Comparison of ENCODE assay signal across 15 cellular contexts in the genomic region with DNA sequence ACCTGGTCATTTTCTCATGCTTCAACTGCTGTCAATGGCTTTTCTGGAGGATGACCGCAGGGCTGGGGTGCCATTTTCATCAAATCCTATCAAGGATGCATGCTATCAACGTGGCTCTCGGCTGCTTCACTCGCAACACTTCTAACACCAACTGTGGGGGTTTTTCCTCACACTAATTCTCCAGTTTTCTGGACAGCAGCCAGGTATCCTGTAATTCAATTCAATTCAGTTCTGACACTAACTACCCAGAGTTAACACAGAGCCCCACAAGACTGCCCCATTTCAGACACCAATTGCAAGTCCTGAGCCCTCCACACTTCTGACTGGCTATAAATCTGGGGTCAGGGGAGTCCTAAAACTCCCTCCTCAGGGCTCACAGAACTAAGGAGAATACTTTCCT. TPM values are rescaled to one million over a fixed set of nuclear protein-coding genes. Genes with fewer than 3 reads are reported as not detected.
DNase-seq lines count a peak whose midpoint lies in the region; ATAC-seq, FAIRE-seq and TF ChIP-seq lines count a peak whose summit lies in the region.
"Had no signal": no experiment of that assay in that cellular context is flagged by ENCODE, and none has a peak within 500 bp of the region (broad histone marks: within the 10 kb centered on the region; RNA-seq: fewer than 3 reads in every experiment).

No MANE protein-coding gene starts in this region.

- ATAC-seq in HG03378 (IDR thresholded peaks at IDR 0.05; ENCODE audit: unreplicated experiment) = peak; percentile 12
- ATAC-seq in stimulated activated naive B cell treated with anti-CD40 and anti-IgM and Interleukin-4, amounts not matched to agents 10 μg/mL and 1 μg/mL and 100 μg/mL, for 72 hours (replicated peaks) = peak in 1 of 2 donors; percentile 10
- ATAC-seq in GM21576 (IDR thresholded peaks at IDR 0.05; ENCODE audit: unreplicated experiment) = no peak

- no peak overlapping the region for H3K27ac ChIP-seq in astrocyte (ENCODE audit: low read depth, low read length)
- H3K27ac ChIP-seq: GM23248 had no signal

- H3K27me3 ChIP-seq in astrocyte (ENCODE audit: insufficient read depth, low read length) = no peaks in the 10 kb centered on the region

- no peak overlapping the region for H3K9ac ChIP-seq in astrocyte (ENCODE audit: low read length)
- H3K9ac ChIP-seq: GM23248 had no signal

- no peaks in the 10 kb centered on the region for H3K36me3 ChIP-seq in astrocyte (ENCODE audit: insufficient read depth, low read length)

- H3K27ac Mint-ChIP-seq in astrocyte (ENCODE audit: unreplicated experiment) = peak overlapping the region; percentile 36
- peak overlapping the region; percentile 9 for H3K27ac Mint-ChIP-seq in stimulated activated naive B cell treated with anti-CD40 and anti-IgM and Interleukin-4, amounts not matched to agents 10 μg/mL and 1 μg/mL and 100 μg/mL, for 72 hours
- H3K27ac Mint-ChIP-seq in endothelial cell (ENCODE audit: unreplicated experiment) = no peak overlapping the region
- H3K27ac Mint-ChIP-seq: CD4-positive, CD25-positive, alpha-beta regulatory T cell had no signal

- H2AFZ ChIP-seq in astrocyte (ENCODE audit: low read depth, low read length) = no peak overlapping the region
- H2AFZ ChIP-seq: GM23248 had no signal

- no peak for FAIRE-seq in astrocyte (lab: Jason Lieb, UNC)

- H3K4me3 ChIP-seq in astrocyte (ENCODE audit: insufficient read depth, low read depth, low read length) = no peak overlapping the region
- H3K4me3 ChIP-seq: GM23248 had no signal

- H3K4me1 Mint-ChIP-seq in astrocyte (ENCODE audit: low read depth, unreplicated experiment) (peaks cover 15% of the 10 kb centered on the region), endothelial cell (ENCODE audit: unreplicated experiment) (peaks cover 26% of the 10 kb centered on the region)
- H3K4me1 Mint-ChIP-seq in stimulated activated naive B cell treated with anti-CD40 and anti-IgM and Interleukin-4, amounts not matched to agents 10 μg/mL and 1 μg/mL and 100 μg/mL, for 72 hours = peaks cover 35 to 47% of the 10 kb centered on the region in 2 donors

- H3K9me3 Mint-ChIP-seq in astrocyte (ENCODE audit: unreplicated experiment) = no peaks in the 10 kb centered on the region
- H3K9me3 Mint-ChIP-seq in stimulated activated naive B cell treated with anti-CD40 and anti-IgM and Interleukin-4, amounts not matched to agents 10 μg/mL and 1 μg/mL and 100 μg/mL, for 72 hours = no peaks in the 10 kb centered on the region
- no peaks in the 10 kb centered on the region for H3K9me3 Mint-ChIP-seq in endothelial cell (ENCODE audit: unreplicated experiment)
- H3K9me3 Mint-ChIP-seq: CD4-positive, CD25-positive, alpha-beta regulatory T cell had no signal

- no peaks in the 10 kb centered on the region for H3K9me3 ChIP-seq in astrocyte (ENCODE audit: insufficient read depth, low read depth, low read length)

- no peak for DNase-seq in astrocyte (ENCODE audit: low read depth)
- peak; percentile 40 for DNase-seq in left kidney (ENCODE audit: low read depth, low spot score)
- no peak for DNase-seq in stimulated activated naive B cell treated with anti-CD40 and anti-IgM and Interleukin-4, amounts not matched to agents 10 μg/mL and 1 μg/mL and 100 μg/mL, for 72 hours
- no peak for DNase-seq in LoVo (ENCODE audit: low spot score)
- DNase-seq in endothelial cell (ENCODE audit: low spot score) = no peak
- DNase-seq: ACHN; CD4-positive, CD25-positive, alpha-beta regulatory T cell; KBM-7; NCI-H1092; NCI-H2171; NCI-H510A treated with DMSO at 0.1 percent for 48 hours; PC-3 had no signal

- H3K27me3 Mint-ChIP-seq in astrocyte (ENCODE audit: low read depth, unreplicated experiment) = peaks cover 3% of the 10 kb centered on the region
- H3K27me3 Mint-ChIP-seq in stimulated activated naive B cell treated with anti-CD40 and anti-IgM and Interleukin-4, amounts not matched to agents 10 μg/mL and 1 μg/mL and 100 μg/mL, for 72 hours = no peaks in the 10 kb centered on the region
- H3K27me3 Mint-ChIP-seq in endothelial cell (ENCODE audit: unreplicated experiment) = peaks cover 2% of the 10 kb centered on the region

- no peaks in the 10 kb centered on the region for H3K36me3 Mint-ChIP-seq in astrocyte (ENCODE audit: low read depth, unreplicated experiment)
- H3K36me3 Mint-ChIP-seq in stimulated activated naive B cell treated with anti-CD40 and anti-IgM and Interleukin-4, amounts not matched to agents 10 μg/mL and 1 μg/mL and 100 μg/mL, for 72 hours = peaks cover 18 to 55% of the 10 kb centered on the region in 2 donors
- peaks cover 6% of the 10 kb centered on the region for H3K36me3 Mint-ChIP-seq in endothelial cell (ENCODE audit: low read depth, unreplicated experiment)
- H3K36me3 Mint-ChIP-seq: CD4-positive, CD25-positive, alpha-beta regulatory T cell had no signal

- H3K4me2 ChIP-seq in astrocyte (ENCODE audit: low read length) = no peak overlapping the region

- H3K79me2 ChIP-seq in astrocyte (ENCODE audit: insufficient read depth, low read length) = no peaks in the 10 kb centered on the region

- TF ChIP-seq CTCF in astrocyte (IDR thresholded peaks at IDR 0.05; ENCODE audit: insufficient read depth, low read depth, low read length) = no peak
- no peak for TF ChIP-seq CTCF in endothelial cell (IDR thresholded peaks at IDR 0.05; ENCODE audit: unreplicated experiment)

- no peaks in the 10 kb centered on the region for H4K20me1 ChIP-seq in astrocyte (ENCODE audit: insufficient read depth, low read length)

- H3K4me3 Mint-ChIP-seq in astrocyte (ENCODE audit: unreplicated experiment) (no peak overlapping the region), endothelial cell (ENCODE audit: unreplicated experiment) (no peak overlapping the region)
- H3K4me3 Mint-ChIP-seq in stimulated activated naive B cell treated with anti-CD40 and anti-IgM and Interleukin-4, amounts not matched to agents 10 μg/mL and 1 μg/mL and 100 μg/mL, for 72 hours = no peak overlapping the region
- H3K4me3 Mint-ChIP-seq: CD4-positive, CD25-positive, alpha-beta regulatory T cell had no signal

- H3K4me1 ChIP-seq in astrocyte (ENCODE audit: insufficient read depth, low read length) = peaks cover 10% of the 10 kb centered on the region

RNA-seq across cellular contexts. Expression of gene TMCC3, which starts 55.3 kb away (rescaled TPM):
- total RNA-seq in astrocyte (2.8 and 3.5 TPM in 2 replicates), endothelial cell (ENCODE audit: unreplicated experiment) (48.1 TPM)

Comparison
In these comparisons a context has a peak if more than half of its experiments do, and no peak if none do; other contexts are left out.
1. RNA of gene TMCC3, which starts 55.3 kb away (total RNA-seq): 48.1 TPM in endothelial cell (single experiment); 2.8 to 3.5 TPM in astrocyte; every median in the first group is over 10 times any median in the second.